17 cellular contexts compared by ENCODE assay signal in the genomic region with DNA sequence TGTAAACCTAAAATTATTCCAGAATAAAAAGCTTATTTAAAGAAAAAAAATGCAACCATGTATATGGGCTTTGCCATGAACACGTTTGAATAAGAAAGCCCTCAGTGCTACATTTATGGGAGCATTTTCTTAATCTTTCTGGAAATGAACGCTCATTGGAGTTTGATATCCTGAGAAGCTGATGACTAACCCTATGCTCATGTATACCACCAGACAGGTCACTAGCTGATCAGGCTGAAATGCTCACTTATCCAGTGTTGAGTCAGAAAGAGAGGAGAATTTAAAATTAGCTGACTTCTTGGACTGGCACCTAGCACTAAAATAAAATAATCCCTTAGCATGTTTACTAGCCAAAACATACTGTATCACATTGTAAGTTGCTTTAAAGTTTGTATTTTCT.
DNase-seq lines count a peak whose midpoint lies in the region; ATAC-seq and TF ChIP-seq lines count a peak whose summit lies in the region.
"Had no signal": no experiment of that assay in that cellular context is flagged by ENCODE, and none has a peak within 500 bp of the region (broad histone marks: within the 10 kb centered on the region; RNA-seq: fewer than 3 reads in every experiment).

No MANE protein-coding gene starts in this region.

- ATAC-seq in GM21390 (IDR thresholded peaks at IDR 0.05; ENCODE audit: unreplicated experiment) (no peak), HG03139 (IDR thresholded peaks at IDR 0.05; ENCODE audit: unreplicated experiment) (no peak)
- ATAC-seq: activated CD8-positive, alpha-beta memory T cell treated with anti-CD3 and anti-CD28 coated beads, Interleukin-2, amount 10 ng/mL, durations not matched to agents 7 days and 5 days; left lung; Panc1 had no signal

- no peak for TF ChIP-seq POLR2A in erythroblast (IDR thresholded peaks at IDR 0.05; ENCODE audit: low read length)

- peak; percentile 57 for DNase-seq in GM03348 (ENCODE audit: low spot score)
- peak; percentile 86 for DNase-seq in RKO (ENCODE audit: low spot score)
- peak; percentile 14 for DNase-seq in epithelial cell of prostate (ENCODE audit: low read depth, low spot score)
- peak; percentile 11 for DNase-seq in skeletal muscle cell (ENCODE audit: low read depth)
- DNase-seq in erythroblast (lab: John Stamatoyannopoulos, UW), result no peak
- DNase-seq in Ammon's horn (ENCODE audit: low spot score), result no peak
- DNase-seq: activated CD4-positive, CD25-positive, alpha-beta regulatory T cell; activated CD8-positive, alpha-beta memory T cell treated with anti-CD3 and anti-CD28 coated beads, Interleukin-2, amount 10 ng/mL, durations not matched to agents 7 days and 5 days; CD4-positive, CD25-positive, alpha-beta regulatory T cell; left lung; NCI-H2081 treated with DMSO at 0.1 percent for 48 hours; NCI-H526 treated with DMSO at 0.1 percent for 48 hours; spleen; T-helper 1 cell had no signal

- no peak overlapping the region for H3K27ac ChIP-seq in epithelial cell of prostate
- H3K27ac ChIP-seq: left lung, spleen had no signal

- no peak overlapping the region for H3K4me3 ChIP-seq in skeletal muscle cell (ENCODE audit: low read depth, low read length)
- H3K4me3 ChIP-seq: left lung, spleen had no signal

Comparison
In these comparisons a context has a peak if more than half of its experiments do, and no peak if none do; other contexts are left out.
1. DNase-seq: peak in GM03348 (single experiment), RKO (single experiment), epithelial cell of prostate (single experiment) and skeletal muscle cell (single experiment); none in erythroblast (0 of 2) and Ammon's horn (single experiment).